ENCODE assay signal across 9 cellular contexts in genomic region chr4:102734591-102735385, GRCh38. TPM values are rescaled to one million over a fixed set of nuclear protein-coding genes. Genes with fewer than 3 reads are reported as not detected.
A peak's percentile ranks its signal among the peaks of the same experiment; 100 is the strongest.
DNase-seq lines count a peak whose midpoint lies in the region; ATAC-seq and TF ChIP-seq lines count a peak whose summit lies in the region.
"Had no signal": no experiment of that assay in that cellular context is flagged by ENCODE, and none has a peak within 500 bp of the region (broad histone marks: within the 10 kb centered on the region; RNA-seq: fewer than 3 reads in every experiment).

No MANE protein-coding gene starts in this region.

- DNase-seq in AG08396 (ENCODE audit: low spot score): peak; percentile 32
- peak in 1 of 2 experiments; percentile 25 for DNase-seq in SJSA1 (ENCODE audit: low read depth in 1 of 2, low spot score in 2 of 2)
- no peak for DNase-seq in left lung
- DNase-seq in SHP77 treated with DMSO at 0.1 percent for 48 hours (lab: John Stamatoyannopoulos, UW): no peak
- no peak for DNase-seq in DMS 273 treated with DMSO at 0.1 percent for 48 hours (lab: John Stamatoyannopoulos, UW)
- DNase-seq in NCI-H1417 (lab: John Stamatoyannopoulos, UW): no peak

- ATAC-seq in GM18867 (IDR thresholded peaks at IDR 0.05; ENCODE audit: unreplicated experiment) (peak; percentile 100), HG02981 (IDR thresholded peaks at IDR 0.05; ENCODE audit: unreplicated experiment) (peak; percentile 100), left lung (peak; percentile 54)

- TF ChIP-seq CTCF in left lung (IDR thresholded peaks at IDR 0.05): no peak

- no peak overlapping the region for H3K4me3 ChIP-seq in SJSA1
- H3K4me3 ChIP-seq in left lung: no peak overlapping the region
- H3K4me3 ChIP-seq: skin epidermis had no signal

- no peaks in the 10 kb centered on the region for H3K27me3 ChIP-seq in SJSA1 (replicated peaks)
- H3K27me3 ChIP-seq in left lung: no peaks in the 10 kb centered on the region

- intact Hi-C loops in left lung (cut with DNase I): no loop called here

- H3K36me3 ChIP-seq in SJSA1 (0 out of 2 replicates have a peak, but pooled peaks cover 5% of the 10 kb centered on the region), left lung (peaks cover 0 to 7% of the 10 kb centered on the region in 2 donors)

- H3K4me1 ChIP-seq in SJSA1 (replicated peaks) (peaks cover 13% of the 10 kb centered on the region), left lung (peaks cover 4 to 28% of the 10 kb centered on the region in 2 donors)

- H3K9me3 ChIP-seq in SJSA1 (replicated peaks) (no peaks in the 10 kb centered on the region), left lung (peaks cover 0 to 15% of the 10 kb centered on the region in 2 donors)

- H3K27ac ChIP-seq in SJSA1 (peak overlapping the region; percentile 40; the same call in 1 of the 2 replicates), left lung (peak overlapping the region in 1 of 2 donors; percentile 66)

RNA-seq across cellular contexts. Expression of gene MANBA, which starts 26.0 kb away (rescaled TPM):
- total RNA-seq in SJSA1 (2014; rRNA removed; shearing (Covaris generic)): 13.2 and 16.2 TPM in 2 replicates
- total RNA-seq in left lung: 10 to 100 TPM; 47.6 to 57.0 TPM
